Comparison of ENCODE assay signal across 8 cellular contexts in genomic region chr15:34209421-34210282, GRCh38. TPM values are rescaled to one million over a fixed set of nuclear protein-coding genes. Genes with fewer than 3 reads are reported as not detected.
DNase-seq lines count a peak whose midpoint lies in the region; ATAC-seq and TF ChIP-seq lines count a peak whose summit lies in the region.

TSS of gene KATNBL1 (minus strand) at chr15:34210096. CDS start at chr15:34163676, 46,420 bp downstream.

- peak; percentile 96 for TF ChIP-seq CTCF in epithelial cell of proximal tubule (conservative IDR thresholded peaks at IDR 0.05; ENCODE audit: low read depth, low read length)

- H3K27ac ChIP-seq in mucosa of rectum (ENCODE audit: low read depth in 2 of 2, low read length in 2 of 2) = peak within 1 kb of the TSS; percentile 81 to 86

- ATAC-seq in GM21529 (IDR thresholded peaks at IDR 0.05; ENCODE audit: unreplicated experiment) = peak; percentile 79

- peaks cover 8 to 16% (median 15%) of the 10 kb centered on the region in 3 donors for H3K4me1 Mint-ChIP-seq in IgD-negative memory B cell

- no peaks in the 10 kb centered on the region for H3K9me3 Mint-ChIP-seq in IgD-negative memory B cell

- no peaks in the 10 kb centered on the region for H3K36me3 ChIP-seq in mucosa of rectum (ENCODE audit: control insufficient read depth in 2 of 2, insufficient read depth in 2 of 2, low read length in 2 of 2)

- peak within 1 kb of the TSS; percentile 72 to 90 for H3K9ac ChIP-seq in mucosa of rectum (ENCODE audit: low read depth in 1 of 2, low read length in 2 of 2)

- H3K36me3 Mint-ChIP-seq in IgD-negative memory B cell = peaks cover 3% of the 10 kb centered on the region

- H3K27ac Mint-ChIP-seq in IgD-negative memory B cell = peak within 1 kb of the TSS; percentile 50 to 96 (median 89)

- peaks cover 5% of the 10 kb centered on the region in 2 donors for H3K4me1 ChIP-seq in mucosa of rectum (ENCODE audit: control insufficient read depth in 2 of 2, insufficient read depth in 2 of 2, low read length in 2 of 2)

- H3K9me3 ChIP-seq in mucosa of rectum (ENCODE audit: control insufficient read depth in 2 of 2, low read length in 2 of 2) = no peaks in the 10 kb centered on the region

- no peaks in the 10 kb centered on the region for H3K27me3 ChIP-seq in mucosa of rectum (ENCODE audit: control insufficient read depth in 2 of 2, insufficient read depth in 2 of 2, low read length in 2 of 2)

- H3K4me3 ChIP-seq in epithelial cell of proximal tubule (ENCODE audit: low read depth, low read length) (peak within 1 kb of the TSS; percentile 75), mucosa of rectum (ENCODE audit: low read length in 2 of 2) (peak within 1 kb of the TSS; percentile 81 to 87)

- H3K27me3 Mint-ChIP-seq in IgD-negative memory B cell = peaks cover 2% of the 10 kb centered on the region

- peak within 1 kb of the TSS; percentile 89 to 96 (median 96) for H3K4me3 Mint-ChIP-seq in IgD-negative memory B cell

- DNase-seq in DMS53 (lab: John Stamatoyannopoulos, UW) = peak; percentile 96
- peak; percentile 98 for DNase-seq in OCI-M1 (lab: John Stamatoyannopoulos, UW)
- DNase-seq in activated T-cell treated with anti-CD3 and anti-CD28 coated beads for 24 hours (ENCODE audit: low read depth) = peak; percentile 96
- DNase-seq in epithelial cell of proximal tubule (ENCODE audit: low read depth) = no peak
- DNase-seq in stimulated activated CD8-positive, alpha-beta memory T cell treated with anti-CD3 and anti-CD28 coated beads, Interleukin-4, amount 100 ng/mL, for 48 hours = peak; percentile 100

RNA-seq across cellular contexts. Expression of gene KATNBL1, which starts in this region (rescaled TPM):
- polyA plus RNA-seq in IgD-negative memory B cell = 51.6 TPM
- total RNA-seq in epithelial cell of proximal tubule = 35.5 and 49.3 TPM in 2 replicates
